Comparison of ENCODE assay signal across 1 cellular context in genomic region chr5:16467363-16468219, GRCh38.
TF ChIP-seq lines count a peak whose summit lies in the region.

No MANE protein-coding gene starts in this region.

TF ChIP-seq in K562, 482 proteins besides CTCF, POLR2A, EP300 and RAD21 (continued from another document):
- TF ChIP-seq ZBTB11 (CRISPR knock-in tag; IDR thresholded peaks at IDR 0.05) (0 out of 6 replicates have a peak, but pooled peaks of 1 of the 3 experiments have one; percentile 40), NCOA4 (IDR thresholded peaks at IDR 0.05; ENCODE audit: partially characterized antibody) (no peak), ZNF12 (CRISPR knock-in tag; IDR thresholded peaks at IDR 0.05) (peak; percentile 65; the same call in 1 of the 2 replicates), NFE2L1 (tag; IDR thresholded peaks at IDR 0.05; ENCODE audit: borderline replicate concordance, low read depth) (no peak), IRF9 (tag; IDR thresholded peaks at IDR 0.05) (no peak), NFIC (IDR thresholded peaks at IDR 0.05) (peak; percentile 7; the same call in 1 of the 2 replicates), DPF2 (IDR thresholded peaks at IDR 0.05) (0 out of 2 replicates have a peak, but pooled peaks have one; percentile 12), ARID3B (CRISPR knock-in tag; IDR thresholded peaks at IDR 0.05; ENCODE audit: borderline replicate concordance) (no peak), NFE2 (IDR thresholded peaks at IDR 0.05; ENCODE audit: low read depth) (0 out of 2 replicates have a peak, but pooled peaks have one; percentile 18), FOSL1 (tag; conservative IDR thresholded peaks at IDR 0.05) (0 out of 2 replicates have a peak, but pooled peaks have one; percentile 44)
TF ChIP-seq in K562: peak in this region for 6.
